ENCODE assay signal across 28 cellular contexts in the genomic region with DNA sequence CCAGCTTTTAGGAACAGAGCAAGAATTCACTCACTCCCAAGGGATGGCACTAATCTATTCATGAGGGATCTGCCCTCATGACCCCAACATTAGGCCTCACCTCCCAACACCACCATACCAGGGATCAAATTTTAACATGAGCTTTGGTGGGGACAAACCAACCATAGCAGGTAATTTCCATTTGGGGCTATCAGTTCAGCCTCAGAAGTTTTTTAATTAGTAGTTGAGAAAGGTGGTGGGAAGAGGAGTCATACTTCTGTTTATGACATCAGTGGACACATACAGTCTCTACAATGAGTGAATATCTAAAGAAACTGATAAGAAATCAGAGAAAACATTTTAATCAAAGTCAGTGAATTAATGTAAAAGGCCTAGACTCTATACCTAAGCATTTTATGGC. TPM values are rescaled to one million over a fixed set of nuclear protein-coding genes. Genes with fewer than 3 reads are reported as not detected.
DNase-seq lines count a peak whose midpoint lies in the region; ATAC-seq and TF ChIP-seq lines count a peak whose summit lies in the region.
"Had no signal": no experiment of that assay in that cellular context is flagged by ENCODE, and none has a peak within 500 bp of the region (broad histone marks: within the 10 kb centered on the region; RNA-seq: fewer than 3 reads in every experiment).

No MANE protein-coding gene starts in this region.

- no peaks in the 10 kb centered on the region for H3K9me3 ChIP-seq in CD8-positive, alpha-beta memory T cell (ENCODE audit: low read length)
- H3K9me3 ChIP-seq: BE2C, upper lobe of right lung had no signal

- H3K36me3 Mint-ChIP-seq in activated CD8-positive, alpha-beta T cell treated with anti-CD3 and anti-CD28 coated beads for 36 hours (ENCODE audit: low read depth): peaks cover 42% of the 10 kb centered on the region
- H3K36me3 Mint-ChIP-seq in activated CD8-positive, alpha-beta T cell treated with anti-CD3 and anti-CD28 coated beads, Interleukin-2, amount 10 ng/mL, durations not matched to agents 7 days and 5 days (ENCODE audit: low read depth): peaks cover 53% of the 10 kb centered on the region
- H3K36me3 Mint-ChIP-seq in CD8-positive, alpha-beta memory T cell: peaks cover 13 to 77% (median 17%) of the 10 kb centered on the region in 3 donors
- peaks cover 50% of the 10 kb centered on the region for H3K36me3 Mint-ChIP-seq in activated naive CD8-positive, alpha-beta T cell treated with anti-CD3 and anti-CD28 coated beads, Interleukin-2, amount 50 U/mL, for 24 hours (ENCODE audit: low read depth)
- H3K36me3 Mint-ChIP-seq in natural killer cell (peaks cover 24% of the 10 kb centered on the region), WTC11 (peaks cover 25% of the 10 kb centered on the region)

- no peaks in the 10 kb centered on the region for H3K27me3 ChIP-seq in CD8-positive, alpha-beta memory T cell (ENCODE audit: insufficient read depth, low read length, poor library complexity, severe bottlenecking)
- H3K27me3 ChIP-seq: BE2C, upper lobe of right lung had no signal

- no peak overlapping the region for H3K27ac ChIP-seq in CD8-positive, alpha-beta memory T cell (ENCODE audit: low read depth, low read length)
- H3K27ac ChIP-seq: epithelial cell of prostate, parathyroid adenoma, upper lobe of right lung had no signal

- intact Hi-C loops in activated CD8-positive, alpha-beta T cell treated with anti-CD3 and anti-CD28 coated beads for 36 hours (cut with micrococcal nuclease): no loop called here
- intact Hi-C loops in natural killer cell (cut with micrococcal nuclease): no loop called here

- H3K27ac Mint-ChIP-seq in activated CD8-positive, alpha-beta T cell treated with anti-CD3 and anti-CD28 coated beads for 36 hours: peak overlapping the region; percentile 47
- H3K27ac Mint-ChIP-seq in activated CD8-positive, alpha-beta T cell treated with anti-CD3 and anti-CD28 coated beads, Interleukin-2, amount 10 ng/mL, durations not matched to agents 7 days and 5 days: no peak overlapping the region
- H3K27ac Mint-ChIP-seq in CD8-positive, alpha-beta memory T cell: peak overlapping the region in 5 of 8 donors; percentile 9 to 64 (median 33)
- H3K27ac Mint-ChIP-seq in activated naive CD8-positive, alpha-beta T cell treated with anti-CD3 and anti-CD28 coated beads, Interleukin-2, amount 50 U/mL, for 24 hours: peak overlapping the region; percentile 21
- H3K27ac Mint-ChIP-seq in natural killer cell (peak overlapping the region; percentile 47 to 62), WTC11 (no peak overlapping the region)

- POLR2A ChIA-PET in activated CD8-positive, alpha-beta T cell treated with anti-CD3 and anti-CD28 coated beads for 36 hours (lab: Charles Lee): interaction anchor here (0.9 to 1.7 kb wide), 4 partner anchors 11 to 16 kb away, joined by 3 to 4 read pairs (median 4); no protein-coding TSS in a partner anchor
- POLR2A ChIA-PET in activated CD8-positive, alpha-beta T cell treated with anti-CD3 and anti-CD28 coated beads, Interleukin-2, amount 10 ng/mL, durations not matched to agents 7 days and 5 days (lab: Charles Lee): no interaction called here
- POLR2A ChIA-PET in CD8-positive, alpha-beta memory T cell (lab: Charles Lee): no interaction called here
- POLR2A ChIA-PET in WTC11 (lab: Charles Lee): no interaction called here

- no peak for DNase-seq in activated CD8-positive, alpha-beta T cell treated with anti-CD3 and anti-CD28 coated beads for 36 hours
- no peak for DNase-seq in activated CD8-positive, alpha-beta T cell treated with anti-CD3 and anti-CD28 coated beads, Interleukin-2, amount 10 ng/mL, durations not matched to agents 7 days and 5 days
- no peak for DNase-seq in CD8-positive, alpha-beta memory T cell
- DNase-seq in activated naive CD8-positive, alpha-beta T cell treated with anti-CD3 and anti-CD28 coated beads, Interleukin-2, amount 50 U/mL, for 24 hours: no peak
- DNase-seq in natural killer cell: no peak
- DNase-seq in WTC11 (ENCODE audit: low spot score): no peak
- no peak for DNase-seq in dedifferentiated amniotic fluid mesenchymal stem cell (ENCODE audit: extremely low spot score)
- no peak for DNase-seq in activated gamma-delta T cell (lab: John Stamatoyannopoulos, UW)
- DNase-seq: BE2C; COR-L47; DMS79; GDM1; H9; IMR-90; midbrain; NCI-H1048; NCI-H1694 treated with DMSO at 0.1 percent for 48 hours; NCI-H2171 treated with DMSO at 0.1 percent for 48 hours; NCI-H524; PC-3; stimulated activated CD4-positive, alpha-beta T cell treated with anti-CD3 and anti-CD28 coated beads, Interleukin-2, amount 100 ng/mL, for 24 hours; T1000; upper lobe of right lung had no signal

- ATAC-seq in activated CD8-positive, alpha-beta T cell treated with anti-CD3 and anti-CD28 coated beads for 36 hours: no peak
- no peak for ATAC-seq in activated CD8-positive, alpha-beta T cell treated with anti-CD3 and anti-CD28 coated beads, Interleukin-2, amount 10 ng/mL, durations not matched to agents 7 days and 5 days
- ATAC-seq in activated naive CD8-positive, alpha-beta T cell treated with anti-CD3 and anti-CD28 coated beads, Interleukin-2, amount 50 U/mL, for 24 hours: no peak
- ATAC-seq in natural killer cell (no peak), WTC11 (no peak)
- ATAC-seq: PC-3, SK-N-SH treated with all-trans-retinoic acid at 6 μM for 48 hours, upper lobe of right lung had no signal

- H3K9me3 Mint-ChIP-seq in activated CD8-positive, alpha-beta T cell treated with anti-CD3 and anti-CD28 coated beads for 36 hours: no peaks in the 10 kb centered on the region
- no peaks in the 10 kb centered on the region for H3K9me3 Mint-ChIP-seq in activated CD8-positive, alpha-beta T cell treated with anti-CD3 and anti-CD28 coated beads, Interleukin-2, amount 10 ng/mL, durations not matched to agents 7 days and 5 days (ENCODE audit: insufficient read depth)
- no peaks in the 10 kb centered on the region for H3K9me3 Mint-ChIP-seq in CD8-positive, alpha-beta memory T cell
- H3K9me3 Mint-ChIP-seq in activated naive CD8-positive, alpha-beta T cell treated with anti-CD3 and anti-CD28 coated beads, Interleukin-2, amount 50 U/mL, for 24 hours: no peaks in the 10 kb centered on the region
- H3K9me3 Mint-ChIP-seq in natural killer cell (no peaks in the 10 kb centered on the region), WTC11 (no peaks in the 10 kb centered on the region)
- H3K9me3 Mint-ChIP-seq: brain, H9 had no signal

- no peak overlapping the region for H3K4me3 Mint-ChIP-seq in activated CD8-positive, alpha-beta T cell treated with anti-CD3 and anti-CD28 coated beads for 36 hours
- H3K4me3 Mint-ChIP-seq in activated CD8-positive, alpha-beta T cell treated with anti-CD3 and anti-CD28 coated beads, Interleukin-2, amount 10 ng/mL, durations not matched to agents 7 days and 5 days: no peak overlapping the region
- H3K4me3 Mint-ChIP-seq in CD8-positive, alpha-beta memory T cell: no peak overlapping the region
- no peak overlapping the region for H3K4me3 Mint-ChIP-seq in activated naive CD8-positive, alpha-beta T cell treated with anti-CD3 and anti-CD28 coated beads, Interleukin-2, amount 50 U/mL, for 24 hours
- H3K4me3 Mint-ChIP-seq in natural killer cell (no peak overlapping the region), WTC11 (no peak overlapping the region)
- H3K4me3 Mint-ChIP-seq: brain, H9 had no signal

- TF ChIP-seq CTCF in activated CD8-positive, alpha-beta T cell treated with anti-CD3 and anti-CD28 coated beads for 36 hours (IDR thresholded peaks at IDR 0.05): no peak
- TF ChIP-seq CTCF in natural killer cell (IDR thresholded peaks at IDR 0.05): no peak
- no peak for TF ChIP-seq CTCF in WTC11 (IDR thresholded peaks at IDR 0.05)

- CTCF ChIA-PET in activated CD8-positive, alpha-beta T cell treated with anti-CD3 and anti-CD28 coated beads for 36 hours (lab: Charles Lee): interaction anchor here (1.1 kb wide), 1 partner anchor 76 kb away, joined by 3 read pairs; no protein-coding TSS in a partner anchor
- CTCF ChIA-PET in activated CD8-positive, alpha-beta T cell treated with anti-CD3 and anti-CD28 coated beads, Interleukin-2, amount 10 ng/mL, durations not matched to agents 7 days and 5 days (lab: Charles Lee): interaction anchor here (0.9 to 1.4 kb wide), 2 partner anchors 198 to 366 kb away, joined by 3 read pairs; no protein-coding TSS in a partner anchor
- CTCF ChIA-PET in CD8-positive, alpha-beta memory T cell (lab: Charles Lee): no interaction called here
- CTCF ChIA-PET in WTC11 (lab: Charles Lee): no interaction called here

- H3K4me1 Mint-ChIP-seq in activated CD8-positive, alpha-beta T cell treated with anti-CD3 and anti-CD28 coated beads for 36 hours (ENCODE audit: low read depth): peaks cover 6% of the 10 kb centered on the region
- H3K4me1 Mint-ChIP-seq in activated CD8-positive, alpha-beta T cell treated with anti-CD3 and anti-CD28 coated beads, Interleukin-2, amount 10 ng/mL, durations not matched to agents 7 days and 5 days (ENCODE audit: low read depth): no peaks in the 10 kb centered on the region
- peaks cover 3 to 10% (median 8%) of the 10 kb centered on the region in 3 donors for H3K4me1 Mint-ChIP-seq in CD8-positive, alpha-beta memory T cell
- H3K4me1 Mint-ChIP-seq in activated naive CD8-positive, alpha-beta T cell treated with anti-CD3 and anti-CD28 coated beads, Interleukin-2, amount 50 U/mL, for 24 hours: peaks cover 6% of the 10 kb centered on the region
- no peaks in the 10 kb centered on the region for H3K4me1 Mint-ChIP-seq in natural killer cell
- no peaks in the 10 kb centered on the region for H3K4me1 Mint-ChIP-seq in WTC11
- H3K4me1 Mint-ChIP-seq: brain, H9 had no signal

- no peak overlapping the region for H3K4me3 ChIP-seq in CD8-positive, alpha-beta memory T cell (ENCODE audit: low read length)
- H3K4me3 ChIP-seq: upper lobe of right lung had no signal

- peaks cover 17% of the 10 kb centered on the region for H3K36me3 ChIP-seq in CD8-positive, alpha-beta memory T cell (ENCODE audit: insufficient read depth, low read length)
- H3K36me3 ChIP-seq: BE2C had no signal

- no peaks in the 10 kb centered on the region for H3K4me1 ChIP-seq in CD8-positive, alpha-beta memory T cell (ENCODE audit: insufficient read depth, low read length)
- H3K4me1 ChIP-seq: BE2C, upper lobe of right lung had no signal

- no peaks in the 10 kb centered on the region for H3K27me3 Mint-ChIP-seq in activated CD8-positive, alpha-beta T cell treated with anti-CD3 and anti-CD28 coated beads for 36 hours
- no peaks in the 10 kb centered on the region for H3K27me3 Mint-ChIP-seq in activated CD8-positive, alpha-beta T cell treated with anti-CD3 and anti-CD28 coated beads, Interleukin-2, amount 10 ng/mL, durations not matched to agents 7 days and 5 days (ENCODE audit: low read depth)
- no peaks in the 10 kb centered on the region for H3K27me3 Mint-ChIP-seq in CD8-positive, alpha-beta memory T cell
- no peaks in the 10 kb centered on the region for H3K27me3 Mint-ChIP-seq in activated naive CD8-positive, alpha-beta T cell treated with anti-CD3 and anti-CD28 coated beads, Interleukin-2, amount 50 U/mL, for 24 hours
- no peaks in the 10 kb centered on the region for H3K27me3 Mint-ChIP-seq in natural killer cell (ENCODE audit: low read depth in 2 of 2)
- H3K27me3 Mint-ChIP-seq in WTC11 (ENCODE audit: low read depth): no peaks in the 10 kb centered on the region
- H3K27me3 Mint-ChIP-seq: brain had no signal

RNA-seq across cellular contexts. Expression of gene EMILIN2, which starts 59.6 kb away (rescaled TPM):
- total RNA-seq in activated CD8-positive, alpha-beta T cell treated with anti-CD3 and anti-CD28 coated beads for 36 hours: 10 to 100 TPM; 17.3 to 19.4 TPM
- 10 to 100 TPM; 32.7 to 34.6 TPM for total RNA-seq in activated CD8-positive, alpha-beta T cell treated with anti-CD3 and anti-CD28 coated beads, Interleukin-2, amount 10 ng/mL, durations not matched to agents 7 days and 5 days
- 10 to 100 TPM; 22.7 to 27.8 TPM for total RNA-seq in CD8-positive, alpha-beta memory T cell
- polyA plus RNA-seq in CD8-positive, alpha-beta memory T cell: 4.5 TPM
- 10 to 100 TPM in 1 of 3 donors, 1 to 10 TPM in 2; 8.4 to 25.6 (median 9.8) TPM for total RNA-seq in natural killer cell
- total RNA-seq in WTC11 (2021): 11.7 to 13.0 TPM (median 11.8 TPM) in 3 replicates
- polyA plus RNA-seq: neural cell had no signal

Comparison
In these comparisons a context has a peak if more than half of its experiments do, and no peak if none do; other contexts are left out.
1. H3K27ac Mint-ChIP-seq: peak in activated CD8-positive, alpha-beta T cell treated with anti-CD3 and anti-CD28 coated beads for 36 hours (single experiment), CD8-positive, alpha-beta memory T cell (5 of 8), activated naive CD8-positive, alpha-beta T cell treated with anti-CD3 and anti-CD28 coated beads, Interleukin-2, amount 50 U/mL, for 24 hours (single experiment) and natural killer cell (2 of 2); none in activated CD8-positive, alpha-beta T cell treated with anti-CD3 and anti-CD28 coated beads, Interleukin-2, amount 10 ng/mL, durations not matched to agents 7 days and 5 days (single experiment) and WTC11 (single experiment).
2. CTCF ChIA-PET loops: an anchor here in activated CD8-positive, alpha-beta T cell treated with anti-CD3 and anti-CD28 coated beads for 36 hours (1.1 kb wide) and activated CD8-positive, alpha-beta T cell treated with anti-CD3 and anti-CD28 coated beads, Interleukin-2, amount 10 ng/mL, durations not matched to agents 7 days and 5 days (0.9 to 1.4 kb wide); none called in CD8-positive, alpha-beta memory T cell and WTC11.